ENCODE assay signal across 18 cellular contexts in genomic region chr1:202329891-202330290, GRCh38. TPM values are rescaled to one million over a fixed set of nuclear protein-coding genes. Genes with fewer than 3 reads are reported as not detected.
DNase-seq lines count a peak whose midpoint lies in the region; ATAC-seq and TF ChIP-seq lines count a peak whose summit lies in the region.
"Had no signal": no experiment of that assay in that cellular context is flagged by ENCODE, and none has a peak within 500 bp of the region (broad histone marks: within the 10 kb centered on the region; RNA-seq: fewer than 3 reads in every experiment).

No MANE protein-coding gene starts in this region.

- no peak overlapping the region for H3K9ac ChIP-seq in MM.1S (ENCODE audit: low read length)
- no peak overlapping the region for H3K9ac ChIP-seq in endodermal cell (ENCODE audit: extremely low read depth, low read length, poor library complexity, severe bottlenecking)

- no peak overlapping the region for H3K4me2 ChIP-seq in MM.1S (ENCODE audit: low read depth, low read length)

- no peaks in the 10 kb centered on the region for H3K27me3 Mint-ChIP-seq in endodermal cell (ENCODE audit: insufficient read depth)
- H3K27me3 Mint-ChIP-seq: activated naive CD8-positive, alpha-beta T cell treated with anti-CD3 and anti-CD28 coated beads for 36 hours had no signal

- H3K36me3 ChIP-seq in cardiac muscle cell (peaks cover 4% of the 10 kb centered on the region), MM.1S (replicated peaks; ENCODE audit: insufficient read depth, low read length) (peaks cover 25% of the 10 kb centered on the region), endodermal cell (ENCODE audit: control insufficient read depth, insufficient read depth, low read length) (peaks cover 47% of the 10 kb centered on the region), gastrocnemius medialis (peaks cover 0 to 5% of the 10 kb centered on the region in 2 donors)

- no peak for TF ChIP-seq POLR2A in gastrocnemius medialis (IDR thresholded peaks at IDR 0.05)

- H3K27me3 ChIP-seq in cardiac muscle cell (no peaks in the 10 kb centered on the region), MM.1S (replicated peaks; ENCODE audit: insufficient read depth, low read length) (no peaks in the 10 kb centered on the region), endodermal cell (ENCODE audit: control insufficient read depth, insufficient read depth, low read length, poor library complexity, severe bottlenecking) (no peaks in the 10 kb centered on the region), gastrocnemius medialis (no peaks in the 10 kb centered on the region)
- H3K27me3 ChIP-seq: suprapubic skin had no signal

- H3K27ac ChIP-seq in cardiac muscle cell (no peak overlapping the region), MM.1S (ENCODE audit: low read length) (no peak overlapping the region), endodermal cell (ENCODE audit: low read depth, low read length) (no peak overlapping the region), gastrocnemius medialis (no peak overlapping the region)
- H3K27ac ChIP-seq: suprapubic skin had no signal

- H3K4me1 ChIP-seq in cardiac muscle cell (ENCODE audit: low read depth) (no peaks in the 10 kb centered on the region), MM.1S (ENCODE audit: low read length) (no peaks in the 10 kb centered on the region), endodermal cell (ENCODE audit: control insufficient read depth, insufficient read depth, low read length) (no peaks in the 10 kb centered on the region), gastrocnemius medialis (peaks cover 12 to 16% of the 10 kb centered on the region in 2 donors)
- H3K4me1 ChIP-seq: suprapubic skin had no signal

- H2AFZ ChIP-seq in MM.1S (ENCODE audit: low read length): no peak overlapping the region

- TF ChIP-seq CTCF in cardiac muscle cell (IDR thresholded peaks at IDR 0.05; ENCODE audit: low read depth, low read length) (peak; percentile 5), MM.1S (IDR thresholded peaks at IDR 0.05; ENCODE audit: low read length) (peak; percentile 21; the same call in 1 of the 2 replicates), endodermal cell (conservative IDR thresholded peaks at IDR 0.05) (peak; percentile 64), gastrocnemius medialis (IDR thresholded peaks at IDR 0.05 in 4 of 5, conservative IDR thresholded peaks at IDR 0.05 in 1 of 5) (no peak)

- no peak for ATAC-seq in gastrocnemius medialis

- H3K27ac Mint-ChIP-seq in endodermal cell: no peak overlapping the region
- H3K27ac Mint-ChIP-seq: activated naive CD8-positive, alpha-beta T cell treated with anti-CD3 and anti-CD28 coated beads for 36 hours had no signal

- no peaks in the 10 kb centered on the region for H3K79me2 ChIP-seq in MM.1S (ENCODE audit: low read length)

- H3K4me1 Mint-ChIP-seq in endodermal cell: no peaks in the 10 kb centered on the region
- H3K4me1 Mint-ChIP-seq: activated naive CD8-positive, alpha-beta T cell treated with anti-CD3 and anti-CD28 coated beads for 36 hours; neural crest cell had no signal

- no peaks in the 10 kb centered on the region for H4K20me1 ChIP-seq in MM.1S (ENCODE audit: insufficient read depth, low read length)

- no peak overlapping the region for H3K4me3 Mint-ChIP-seq in endodermal cell
- H3K4me3 Mint-ChIP-seq: activated naive CD8-positive, alpha-beta T cell treated with anti-CD3 and anti-CD28 coated beads for 36 hours; neural crest cell had no signal

- H3K9me3 Mint-ChIP-seq in endodermal cell: no peaks in the 10 kb centered on the region
- H3K9me3 Mint-ChIP-seq: activated naive CD8-positive, alpha-beta T cell treated with anti-CD3 and anti-CD28 coated beads for 36 hours; neural crest cell had no signal

- no peaks in the 10 kb centered on the region for H3K9me2 ChIP-seq in MM.1S (replicated peaks; ENCODE audit: insufficient read depth, low read length)

- in situ Hi-C loops in gastrocnemius medialis (cut with MboI; ENCODE audit: low sequenced_read_pairs in 4 of 4): loop anchor here (25.0 kb wide), 4 partner anchors 132 to 382 kb away; partner anchors contain the start of gene SYT2 (in 3 of the 4)

- H3K9me3 ChIP-seq in cardiac muscle cell (ENCODE audit: low read depth): no peaks in the 10 kb centered on the region
- no peaks in the 10 kb centered on the region for H3K9me3 ChIP-seq in MM.1S (replicated peaks; ENCODE audit: insufficient read depth, low read length)
- no peaks in the 10 kb centered on the region for H3K9me3 ChIP-seq in endodermal cell (ENCODE audit: control insufficient read depth, low read length)
- H3K9me3 ChIP-seq in gastrocnemius medialis: no peaks in the 10 kb centered on the region
- H3K9me3 ChIP-seq: suprapubic skin had no signal

- no peaks in the 10 kb centered on the region for H3F3A ChIP-seq in MM.1S (ENCODE audit: insufficient read depth, low read length)

- intact Hi-C loops in cardiac septum (cut with DNase I) (no loop called here), gastrocnemius medialis (cut with DNase I; ENCODE audit: low total_unique reads) (no loop called here)

- H3K4me3 ChIP-seq in cardiac muscle cell (no peak overlapping the region), MM.1S (ENCODE audit: low read length) (no peak overlapping the region), endodermal cell (ENCODE audit: low read length) (no peak overlapping the region), gastrocnemius medialis (no peak overlapping the region)
- H3K4me3 ChIP-seq: suprapubic skin had no signal

- peaks cover 32% of the 10 kb centered on the region for H3K36me3 Mint-ChIP-seq in endodermal cell (ENCODE audit: low read depth)

- DNase-seq in cardiac muscle cell (ENCODE audit: low read depth in 1 of 2, low spot score in 1 of 2): no peak
- no peak for DNase-seq in cardiac septum (ENCODE audit: low spot score)
- DNase-seq in MM.1S: no peak
- DNase-seq in endodermal cell: no peak
- DNase-seq in renal cortical epithelial cell (ENCODE audit: low read depth): peak; percentile 13
- DNase-seq in NCI-H2081 (lab: John Stamatoyannopoulos, UW): no peak
- DNase-seq in gastrocnemius medialis: no peak
- no peak for DNase-seq in HK-2 (ENCODE audit: unreplicated experiment)
- DNase-seq: activated naive CD8-positive, alpha-beta T cell treated with anti-CD3 and anti-CD28 coated beads for 36 hours; AML-193; Calu3; caudate nucleus; effector memory CD4-positive, alpha-beta T cell; NCI-H2029; NCI-H510A treated with DMSO at 0.1 percent for 48 hours; stimulated activated CD4-positive, alpha-beta T cell treated with anti-CD3 and anti-CD28 coated beads, Interleukin-2, amount 100 ng/mL, for 24 hours had no signal

RNA-seq across cellular contexts. Expression of gene UBE2T, which starts 11.8 kb away (rescaled TPM):
- 24.0 and 39.2 TPM in 2 replicates for total RNA-seq in cardiac muscle cell
- 35.2 and 84.0 TPM in 2 replicates for polyA plus RNA-seq in cardiac muscle cell
- 7.9 TPM for total RNA-seq in cardiac septum
- 10 to 100 TPM; 41.2 to 64.3 TPM for total RNA-seq in endodermal cell
- 125 TPM for polyA plus RNA-seq in endodermal cell (2013, experiment 1 of 2)
- polyA plus RNA-seq in endodermal cell (2013, experiment 2 of 2): 145 TPM
- 7.9 and 39.6 TPM in 2 replicates for total RNA-seq in renal cortical epithelial cell
- 10 to 100 TPM in 2 of 4 donors, 1 to 10 TPM in 2; 6.7 to 15.0 (median 10.1) TPM for total RNA-seq in gastrocnemius medialis

RNA-seq across cellular contexts. Expression of gene PPP1R12B, which starts 18.6 kb away (rescaled TPM):
- 203 and 340 TPM in 2 replicates for total RNA-seq in cardiac muscle cell
- polyA plus RNA-seq in cardiac muscle cell: 109 and 156 TPM in 2 replicates
- 428 TPM for total RNA-seq in cardiac septum
- 10 to 100 TPM; 19.2 to 20.3 TPM for total RNA-seq in endodermal cell
- 7.9 TPM for polyA plus RNA-seq in endodermal cell (2013, experiment 1 of 2)
- 10.5 TPM for polyA plus RNA-seq in endodermal cell (2013, experiment 2 of 2)
- 9.0 and 20.1 TPM in 2 replicates for total RNA-seq in renal cortical epithelial cell
- total RNA-seq in gastrocnemius medialis: 100 to 1,000 TPM; 127 to 207 (median 139) TPM

Comparison
In these comparisons a context has a peak if more than half of its experiments do, and no peak if none do; other contexts are left out.
1. CTCF ChIP-seq: peak in cardiac muscle cell (single experiment), MM.1S (single experiment) and endodermal cell (single experiment); none in gastrocnemius medialis (0 of 5).